In the genomic region with DNA sequence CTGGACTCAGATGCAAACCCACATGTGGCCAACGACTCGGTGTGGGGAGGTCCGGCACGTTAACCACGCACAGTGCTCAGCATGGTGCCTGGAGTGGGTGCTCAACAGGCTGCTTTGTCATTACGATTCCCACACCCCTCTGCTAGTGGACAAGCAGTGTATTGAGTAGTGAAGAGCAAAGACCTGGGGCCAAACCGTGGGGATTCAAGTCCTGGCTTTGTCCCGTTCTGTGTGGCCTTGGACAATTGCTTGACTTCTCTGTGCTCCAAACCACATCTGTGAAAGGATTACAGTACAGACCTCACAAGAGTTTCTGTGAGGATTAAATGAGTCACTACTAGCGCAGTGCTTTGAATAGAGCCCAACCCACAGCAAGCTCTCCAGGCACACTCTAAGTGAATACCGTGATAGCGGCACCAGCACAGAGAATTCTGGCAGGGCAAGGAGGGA, we compare ENCODE assay signal across 2 cellular contexts.
A peak's percentile ranks its signal among the peaks of the same experiment; 100 is the strongest.
TF ChIP-seq lines count a peak whose summit lies in the region.

No MANE protein-coding gene starts in this region.

TF ChIP-seq in A549, 52 proteins besides CTCF, POLR2A, EP300 and RAD21 (continued from another document):
- peak; percentile 35 for TF ChIP-seq ZFP36 (IDR thresholded peaks at IDR 0.05; ENCODE audit: borderline replicate concordance, partially characterized antibody)
TF ChIP-seq in A549: peak in this region for 1.

TF ChIP-seq in GM23338, 12 proteins besides CTCF, POLR2A, EP300 and RAD21 (continued from another document):
- no peak for TF ChIP-seq ZNF462 (CRISPR knock-in tag; IDR thresholded peaks at IDR 0.05)
TF ChIP-seq in GM23338: peak in this region for 1.
